34 cellular contexts compared by ENCODE assay signal in the genomic region with DNA sequence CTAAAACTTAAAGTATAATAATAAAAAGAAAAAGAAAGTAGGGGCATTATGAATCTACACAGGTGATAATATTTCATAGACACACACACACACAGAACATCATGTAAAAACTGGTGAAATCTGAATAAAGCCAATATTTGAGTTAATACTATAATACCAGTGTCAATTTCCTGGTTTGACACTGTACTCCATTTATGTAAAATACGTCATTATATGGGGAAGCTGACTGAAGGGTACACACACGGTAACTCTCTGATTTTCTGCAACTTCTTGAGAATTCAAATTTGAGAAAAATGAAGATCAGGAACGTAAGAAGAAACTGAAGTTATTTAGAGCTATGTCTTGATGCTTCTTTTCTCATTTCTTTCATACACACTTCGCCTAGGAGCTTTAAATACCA.
"Had no signal": no experiment of that assay in that cellular context is flagged by ENCODE, and none has a peak within 500 bp of the region (broad histone marks: within the 10 kb centered on the region; RNA-seq: fewer than 3 reads in every experiment).

No MANE protein-coding gene starts in this region.

- DNase-seq: Karpas-422, Kasumi-1, MG63, MM.1S, MV-4-11, NCI-H1048, NCI-H1092, NCI-H1092 treated with DMSO at 0.1 percent for 48 hours, NCI-H1105, NCI-H1105 treated with DMSO at 0.1 percent for 48 hours, NCI-H1417, NCI-H1417 treated with DMSO at 0.1 percent for 48 hours, NCI-H1436, NCI-H1436 treated with DMSO at 0.1 percent for 48 hours, NCI-H146, NCI-H1694, NCI-H1694 treated with DMSO at 0.1 percent for 48 hours, NCI-H187, NCI-H187 treated with DMSO at 0.1 percent for 48 hours, NCI-H1930, NCI-H2029, NCI-H2029 treated with DMSO at 0.1 percent for 48 hours, NCI-H2081, NCI-H2081 treated with DMSO at 0.1 percent for 48 hours, NCI-H2107, NCI-H2171, NCI-H2171 treated with DMSO at 0.1 percent for 48 hours, NCI-H2227 treated with DMSO at 0.1 percent for 48 hours, NCI-H226, NCI-H345, NCI-H446, NCI-H446 treated with DMSO at 0.1 percent for 48 hours, NCI-H510A, NCI-H510A treated with DMSO at 0.1 percent for 48 hours had no signal

- H3K4me3 ChIP-seq: MG63 had no signal

- H3K36me3 ChIP-seq: MG63 had no signal

- H3K27me3 ChIP-seq: MG63 had no signal
